ENCODE assay signal across 1 cellular context in genomic region chr1:44359234-44359937, GRCh38.
A peak's percentile ranks its signal among the peaks of the same experiment; 100 is the strongest.
TF ChIP-seq lines count a peak whose summit lies in the region.

No MANE protein-coding gene starts in this region.

TF ChIP-seq in HEK293, 187 proteins besides CTCF, POLR2A, EP300 and RAD21 (continued from another document):
- TF ChIP-seq, protein P1, sequence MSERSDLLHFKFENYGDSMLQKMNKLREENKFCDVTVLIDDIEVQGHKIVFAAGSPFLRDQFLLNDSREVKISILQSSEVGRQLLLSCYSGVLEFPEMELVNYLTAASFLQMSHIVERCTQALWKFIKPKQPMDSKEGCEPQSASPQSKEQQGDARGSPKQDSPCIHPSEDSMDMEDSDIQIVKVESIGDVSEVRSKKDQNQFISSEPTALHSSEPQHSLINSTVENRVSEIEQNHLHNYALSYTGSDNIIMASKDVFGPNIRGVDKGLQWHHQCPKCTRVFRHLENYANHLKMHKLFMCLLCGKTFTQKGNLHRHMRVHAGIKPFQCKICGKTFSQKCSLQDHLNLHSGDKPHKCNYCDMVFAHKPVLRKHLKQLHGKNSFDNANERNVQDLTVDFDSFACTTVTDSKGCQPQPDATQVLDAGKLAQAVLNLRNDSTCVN (tag by site-specific recombination; optimal IDR thresholded peaks at IDR 0.05): no peak
- TF ChIP-seq ZNF704 (tag by site-specific recombination; IDR thresholded peaks at IDR 0.05) (no peak), ZNF169 (tag by site-specific recombination; IDR thresholded peaks at IDR 0.05) (no peak), ZNF624 (tag by site-specific recombination; IDR thresholded peaks at IDR 0.05) (no peak), ZNF571 (tag by site-specific recombination; IDR thresholded peaks at IDR 0.05) (no peak), ZNF341 (tag by site-specific recombination; IDR thresholded peaks at IDR 0.05; ENCODE audit: low read depth) (0 out of 2 replicates have a peak, but pooled peaks have one; percentile 13), OVOL3 (tag by site-specific recombination; IDR thresholded peaks at IDR 0.05) (no peak), ZNF521 (tag by site-specific recombination; IDR thresholded peaks at IDR 0.05) (no peak), ZNF561 (tag by site-specific recombination; IDR thresholded peaks at IDR 0.05; ENCODE audit: borderline replicate concordance) (no peak), ZNF248 (tag by site-specific recombination; IDR thresholded peaks at IDR 0.05) (no peak), ATF2 (tag by site-specific recombination; IDR thresholded peaks at IDR 0.05; ENCODE audit: low read depth) (no peak), MZF1 (tag by site-specific recombination; IDR thresholded peaks at IDR 0.05; ENCODE audit: borderline replicate concordance) (no peak), ZNF292 (tag by site-specific recombination; IDR thresholded peaks at IDR 0.05; ENCODE audit: borderline replicate concordance, low read depth) (no peak), ZNF350 (tag by site-specific recombination; IDR thresholded peaks at IDR 0.05) (no peak), ZNF433 (tag by site-specific recombination; IDR thresholded peaks at IDR 0.05; ENCODE audit: low read depth) (no peak), ZIC2 (tag by site-specific recombination; IDR thresholded peaks at IDR 0.05) (peak; percentile 41)
- TF ChIP-seq, protein P2, sequence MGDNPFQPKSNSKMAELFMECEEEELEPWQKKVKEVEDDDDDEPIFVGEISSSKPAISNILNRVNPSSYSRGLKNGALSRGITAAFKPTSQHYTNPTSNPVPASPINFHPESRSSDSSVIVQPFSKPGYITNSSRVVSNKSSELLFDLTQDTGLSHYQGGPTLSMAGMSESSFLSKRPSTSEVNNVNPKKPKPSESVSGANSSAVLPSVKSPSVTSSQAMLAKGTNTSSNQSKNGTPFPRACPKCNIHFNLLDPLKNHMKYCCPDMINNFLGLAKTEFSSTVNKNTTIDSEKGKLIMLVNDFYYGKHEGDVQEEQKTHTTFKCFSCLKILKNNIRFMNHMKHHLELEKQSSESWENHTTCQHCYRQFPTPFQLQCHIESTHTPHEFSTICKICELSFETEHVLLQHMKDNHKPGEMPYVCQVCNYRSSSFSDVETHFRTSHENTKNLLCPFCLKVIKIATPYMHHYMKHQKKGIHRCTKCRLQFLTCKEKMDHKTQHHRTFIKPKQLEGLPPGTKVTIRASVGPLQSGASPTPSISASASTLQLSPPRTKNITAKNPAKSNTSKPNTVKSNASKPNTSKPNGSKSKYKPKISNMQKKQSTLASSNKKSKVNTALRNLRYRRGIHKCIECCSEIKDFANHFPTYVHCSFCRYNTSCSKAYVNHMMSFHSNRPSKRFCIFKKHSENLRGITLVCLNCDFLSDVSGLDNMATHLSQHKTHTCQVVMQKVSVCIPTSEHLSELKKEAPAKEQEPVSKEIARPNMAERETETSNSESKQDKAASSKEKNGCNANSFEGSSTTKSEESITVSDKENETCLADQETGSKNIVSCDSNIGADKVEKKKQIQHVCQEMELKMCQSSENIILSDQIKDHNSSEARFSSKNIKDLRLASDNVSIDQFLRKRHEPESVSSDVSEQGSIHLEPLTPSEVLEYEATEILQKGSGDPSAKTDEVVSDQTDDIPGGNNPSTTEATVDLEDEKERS (tag by site-specific recombination; IDR thresholded peaks at IDR 0.05): no peak
